ENCODE assay signal across 13 cellular contexts in genomic region chr1:219876798-219877209, GRCh38. TPM values are rescaled to one million over a fixed set of nuclear protein-coding genes. Genes with fewer than 3 reads are reported as not detected.
DNase-seq lines count a peak whose midpoint lies in the region; ATAC-seq and TF ChIP-seq lines count a peak whose summit lies in the region.
"Had no signal": no experiment of that assay in that cellular context is flagged by ENCODE, and none has a peak within 500 bp of the region (broad histone marks: within the 10 kb centered on the region; RNA-seq: fewer than 3 reads in every experiment).

No MANE protein-coding gene starts in this region.

- H3K36me3 ChIP-seq in PC-9 (ENCODE audit: low read depth) (no peaks in the 10 kb centered on the region), endodermal cell (ENCODE audit: control insufficient read depth, insufficient read depth, low read length) (no peaks in the 10 kb centered on the region), esophagus muscularis mucosa (no peaks in the 10 kb centered on the region)
- H3K36me3 ChIP-seq: lower lobe of right lung had no signal

- TF ChIP-seq POLR2A in esophagus muscularis mucosa (IDR thresholded peaks at IDR 0.05; ENCODE audit: low read depth): no peak

- no peak overlapping the region for H3K4me3 ChIP-seq in PC-9
- no peak overlapping the region for H3K4me3 ChIP-seq in endodermal cell (ENCODE audit: low read length)
- no peak overlapping the region for H3K4me3 ChIP-seq in esophagus muscularis mucosa
- H3K4me3 ChIP-seq: dorsolateral prefrontal cortex, lower lobe of right lung had no signal

- no peak overlapping the region for H3K9ac ChIP-seq in endodermal cell (ENCODE audit: extremely low read depth, low read length, poor library complexity, severe bottlenecking)

- 84 to 94% methylated on average over 3 to 5 of the region's 5 CpGs for WGBS in endodermal cell (ENCODE audit: insufficient coverage in 1 of 2, insufficient read length in 1 of 2), 2 experiments
- 78% methylated on average over 5 of the region's 5 CpGs for WGBS in esophagus muscularis mucosa

- no peak for ATAC-seq in stimulated activated effector memory CD8-positive, alpha-beta T cell treated with anti-CD3 and anti-CD28 coated beads, Interleukin-12 subunit alpha, Interleukin-12 subunit beta, amount 100 ng/mL, for 72 hours
- ATAC-seq: lower lobe of right lung had no signal

- intact Hi-C loops in PC-9 (cut with micrococcal nuclease; ENCODE audit: unreplicated experiment): no loop called here
- intact Hi-C loops in esophagus muscularis mucosa (cut with DNase I): no loop called here

- H3K36me3 Mint-ChIP-seq in endodermal cell (ENCODE audit: low read depth): no peaks in the 10 kb centered on the region
- H3K36me3 Mint-ChIP-seq in stimulated activated effector memory CD8-positive, alpha-beta T cell treated with anti-CD3 and anti-CD28 coated beads, Interleukin-12 subunit alpha, Interleukin-12 subunit beta, amount 100 ng/mL, for 72 hours: no peaks in the 10 kb centered on the region

- DNase-seq in DMS114 treated with DMSO at 0.1 percent for 48 hours (lab: John Stamatoyannopoulos, UW; ENCODE audit: unreplicated experiment) (peak; percentile 18), HCEC 1CT (peak; percentile 15), PC-9 (no peak), endodermal cell (no peak), esophagus muscularis mucosa (ENCODE audit: extremely low spot score) (no peak), dedifferentiated amniotic fluid mesenchymal stem cell (ENCODE audit: extremely low spot score) (no peak)
- no peak for DNase-seq in stimulated activated effector memory CD8-positive, alpha-beta T cell treated with anti-CD3 and anti-CD28 coated beads, Interleukin-12 subunit alpha, Interleukin-12 subunit beta, amount 100 ng/mL, for 72 hours (ENCODE audit: low spot score in 2 of 2)
- no peak for DNase-seq in activated T-cell treated with anti-CD3 and anti-CD28 coated beads, Interleukin-2, amount 50 U/mL, for 1 hour
- DNase-seq: activated effector memory CD4-positive, alpha-beta T cell treated with anti-CD3 and anti-CD28 coated beads, Interleukin-2, amount 50 U/mL, for 16 hours; dorsolateral prefrontal cortex; lower lobe of right lung; NCI-H748 treated with DMSO at 0.1 percent for 48 hours; stimulated activated CD4-positive, alpha-beta T cell treated with anti-CD3 and anti-CD28 coated beads, Interleukin-4, amount 100 ng/mL, for 1 hour had no signal

- POLR2A ChIA-PET in PC-9 (lab: Charles Lee; ENCODE audit: unreplicated experiment): no interaction called here

- H3K4me3 Mint-ChIP-seq in endodermal cell: no peak overlapping the region
- no peak overlapping the region for H3K4me3 Mint-ChIP-seq in stimulated activated effector memory CD8-positive, alpha-beta T cell treated with anti-CD3 and anti-CD28 coated beads, Interleukin-12 subunit alpha, Interleukin-12 subunit beta, amount 100 ng/mL, for 72 hours

- no peaks in the 10 kb centered on the region for H3K4me1 ChIP-seq in PC-9 (replicated peaks; ENCODE audit: insufficient read depth)
- no peaks in the 10 kb centered on the region for H3K4me1 ChIP-seq in endodermal cell (ENCODE audit: control insufficient read depth, insufficient read depth, low read length)
- no peaks in the 10 kb centered on the region for H3K4me1 ChIP-seq in esophagus muscularis mucosa
- H3K4me1 ChIP-seq: lower lobe of right lung had no signal

- TF ChIP-seq CTCF in PC-9 (conservative IDR thresholded peaks at IDR 0.05) (peak; percentile 46; the same call in 1 of the 2 replicates), endodermal cell (conservative IDR thresholded peaks at IDR 0.05) (peak; percentile 16), esophagus muscularis mucosa (IDR thresholded peaks at IDR 0.05) (no peak)

- no peaks in the 10 kb centered on the region for H4K20me1 ChIP-seq in PC-9 (ENCODE audit: insufficient read depth)

- H3K27ac ChIP-seq in PC-9 (no peak overlapping the region), endodermal cell (ENCODE audit: low read depth, low read length) (no peak overlapping the region), esophagus muscularis mucosa (replicated peaks in 1 of 4) (no peak overlapping the region)
- H3K27ac ChIP-seq: dorsolateral prefrontal cortex, lower lobe of right lung had no signal

- no peaks in the 10 kb centered on the region for H3F3A ChIP-seq in PC-9 (ENCODE audit: insufficient read depth, low read depth)

- no peaks in the 10 kb centered on the region for H3K79me2 ChIP-seq in PC-9 (ENCODE audit: low read depth)

- 0 out of 2 replicates have a peak overlapping the region, but pooled peaks have one; percentile 8 for H2AFZ ChIP-seq in PC-9

- CTCF ChIA-PET in PC-9 (lab: Charles Lee): no interaction called here

- H3K27me3 Mint-ChIP-seq in endodermal cell (ENCODE audit: insufficient read depth): peaks cover 2% of the 10 kb centered on the region

- H3K27me3 ChIP-seq in PC-9 (ENCODE audit: insufficient read depth, low read depth) (no peaks in the 10 kb centered on the region), endodermal cell (ENCODE audit: control insufficient read depth, insufficient read depth, low read length, poor library complexity, severe bottlenecking) (no peaks in the 10 kb centered on the region), esophagus muscularis mucosa (peaks cover 0 to 4% (median 0%) of the 10 kb centered on the region in 4 donors)

- H3K27ac Mint-ChIP-seq in endodermal cell: no peak overlapping the region
- no peak overlapping the region for H3K27ac Mint-ChIP-seq in stimulated activated effector memory CD8-positive, alpha-beta T cell treated with anti-CD3 and anti-CD28 coated beads, Interleukin-12 subunit alpha, Interleukin-12 subunit beta, amount 100 ng/mL, for 72 hours

- H3K9me2 ChIP-seq in PC-9 (ENCODE audit: insufficient read depth): no peaks in the 10 kb centered on the region

- BruUV-seq in PC-9 (replicated peaks; lab: Mats Ljungman, UMichigan): no TSS peak

- no peaks in the 10 kb centered on the region for H3K9me3 ChIP-seq in PC-9 (ENCODE audit: insufficient read depth, low read depth)
- H3K9me3 ChIP-seq in endodermal cell (ENCODE audit: control insufficient read depth, low read length): no peaks in the 10 kb centered on the region
- H3K9me3 ChIP-seq in esophagus muscularis mucosa: no peaks in the 10 kb centered on the region
- H3K9me3 ChIP-seq: lower lobe of right lung had no signal

- peaks cover 22% of the 10 kb centered on the region for H3K4me1 Mint-ChIP-seq in endodermal cell
- no peaks in the 10 kb centered on the region for H3K4me1 Mint-ChIP-seq in stimulated activated effector memory CD8-positive, alpha-beta T cell treated with anti-CD3 and anti-CD28 coated beads, Interleukin-12 subunit alpha, Interleukin-12 subunit beta, amount 100 ng/mL, for 72 hours

- H3K9me3 Mint-ChIP-seq in endodermal cell: no peaks in the 10 kb centered on the region
- no peaks in the 10 kb centered on the region for H3K9me3 Mint-ChIP-seq in stimulated activated effector memory CD8-positive, alpha-beta T cell treated with anti-CD3 and anti-CD28 coated beads, Interleukin-12 subunit alpha, Interleukin-12 subunit beta, amount 100 ng/mL, for 72 hours

- no peak for TF ChIP-seq EP300 in esophagus muscularis mucosa (IDR thresholded peaks at IDR 0.05)

- H3K4me2 ChIP-seq in PC-9: no peak overlapping the region

RNA-seq across cellular contexts. Expression of gene SLC30A10, which starts 51.6 kb away (rescaled TPM):
- total RNA-seq in PC-9 (2021) (not detected in 2 replicates), endodermal cell (under 1 TPM in 1 of 2 donors, not detected in 1; 0.09 TPM), esophagus muscularis mucosa (not detected)
- 0.43 TPM for polyA plus RNA-seq in endodermal cell (2013, experiment 1 of 2)
- 0.29 TPM for polyA plus RNA-seq in endodermal cell (2013, experiment 2 of 2)
- total RNA-seq: lower lobe of right lung had no signal

Comparison
In these comparisons a context has a peak if more than half of its experiments do, and no peak if none do; other contexts are left out.
1. DNase-seq: peak in DMS114 treated with DMSO at 0.1 percent for 48 hours (single experiment) and HCEC 1CT (single experiment); none in PC-9 (0 of 2), endodermal cell (single experiment), stimulated activated effector memory CD8-positive, alpha-beta T cell treated with anti-CD3 and anti-CD28 coated beads, Interleukin-12 subunit alpha, Interleukin-12 subunit beta, amount 100 ng/mL, for 72 hours (0 of 2), activated T-cell treated with anti-CD3 and anti-CD28 coated beads, Interleukin-2, amount 50 U/mL, for 1 hour (single experiment), esophagus muscularis mucosa (single experiment) and dedifferentiated amniotic fluid mesenchymal stem cell (single experiment).
2. CTCF ChIP-seq: peak in PC-9 (single experiment) and endodermal cell (single experiment); none in esophagus muscularis mucosa (0 of 3).